Comparison of ENCODE assay signal across 14 cellular contexts in genomic region chr19:56294557-56294956, GRCh38. TPM values are rescaled to one million over a fixed set of nuclear protein-coding genes. Genes with fewer than 3 reads are reported as not detected.
DNase-seq lines count a peak whose midpoint lies in the region; ATAC-seq and TF ChIP-seq lines count a peak whose summit lies in the region.
"Had no signal": no experiment of that assay in that cellular context is flagged by ENCODE, and none has a peak within 500 bp of the region (broad histone marks: within the 10 kb centered on the region; RNA-seq: fewer than 3 reads in every experiment).

No MANE protein-coding gene starts in this region.

- no peak overlapping the region for H4K8ac ChIP-seq in trophoblast cell (ENCODE audit: low read depth, low read length)

- H4K91ac ChIP-seq in trophoblast cell (ENCODE audit: low read depth, low read length) = no peak overlapping the region

- no peak overlapping the region for H2BK5ac ChIP-seq in trophoblast cell (ENCODE audit: low read depth, low read length, poor library complexity)

- H3K79me1 ChIP-seq in trophoblast cell (ENCODE audit: low read length) = no peaks in the 10 kb centered on the region

- H3K27ac ChIP-seq in coronary artery (no peak overlapping the region), trophoblast cell (ENCODE audit: low read depth, low read length) (no peak overlapping the region)
- H3K27ac ChIP-seq: left lung, ovary had no signal

- peaks cover 2% of the 10 kb centered on the region for H3K9me3 ChIP-seq in trophoblast cell (ENCODE audit: insufficient read depth, low read depth, low read length)
- H3K9me3 ChIP-seq: Caco-2, left lung, ovary had no signal

- DNase-seq in LNCaP clone FGC (ENCODE audit: low read depth) = peak; percentile 35
- DNase-seq in NCI-H748 (lab: John Stamatoyannopoulos, UW; ENCODE audit: unreplicated experiment) = peak; percentile 98
- peak; percentile 74 to 77 for DNase-seq in dermis microvascular lymphatic vessel endothelial cell (ENCODE audit: low read depth in 2 of 2)
- peak; percentile 13 for DNase-seq in renal cortical epithelial cell (ENCODE audit: low read depth)
- no peak for DNase-seq in coronary artery (ENCODE audit: low spot score)
- DNase-seq in trophoblast cell = no peak
- DNase-seq: activated CD4-positive, alpha-beta T cell treated with anti-CD3 and anti-CD28 coated beads, Interleukin-2, amount 50 U/mL, for 4 hours; activated naive CD4-positive, alpha-beta T cell treated with anti-CD3 and anti-CD28 coated beads, Interleukin-2, amount 50 U/mL, for 16 hours; Caco-2; Karpas-422; left lung; ovary had no signal

- no peak for ATAC-seq in GM18520 (IDR thresholded peaks at IDR 0.05; ENCODE audit: unreplicated experiment)
- no peak for ATAC-seq in HG02973 (IDR thresholded peaks at IDR 0.05; ENCODE audit: unreplicated experiment)
- ATAC-seq: left lung had no signal

- no peaks in the 10 kb centered on the region for H3K79me2 ChIP-seq in trophoblast cell (ENCODE audit: control insufficient read depth, insufficient read depth, low read length, poor library complexity)

- H3K23ac ChIP-seq in trophoblast cell (ENCODE audit: low read length) = no peak overlapping the region

- peaks cover 0 to 10% of the 10 kb centered on the region in 2 experiments for H3K36me3 ChIP-seq in trophoblast cell (ENCODE audit: control insufficient read depth in 1 of 2, insufficient read depth in 2 of 2, low read length in 2 of 2)
- H3K36me3 ChIP-seq: ovary had no signal

- no peaks in the 10 kb centered on the region for H3K4me1 ChIP-seq in trophoblast cell (ENCODE audit: control insufficient read depth in 1 of 2, insufficient read depth in 2 of 2, low read length in 2 of 2)
- H3K4me1 ChIP-seq: Caco-2, left lung had no signal

- H2AFZ ChIP-seq in trophoblast cell (ENCODE audit: insufficient read depth, low read length, poor library complexity) = no peak overlapping the region

- H3K18ac ChIP-seq in trophoblast cell (ENCODE audit: low read length) = no peak overlapping the region

- no CpG with 5 or more reads among the region's 4 CpGs for WGBS in trophoblast cell (ENCODE audit: extremely low coverage, insufficient coverage, insufficient read length)

- no peak overlapping the region for H3K14ac ChIP-seq in trophoblast cell (ENCODE audit: low read length)

- H2BK12ac ChIP-seq in trophoblast cell (ENCODE audit: low read length) = no peak overlapping the region

- H2BK120ac ChIP-seq in trophoblast cell (ENCODE audit: insufficient read depth, low read length, poor library complexity) = no peak overlapping the region

- TF ChIP-seq CTCF in LNCaP clone FGC (IDR thresholded peaks at IDR 0.05; ENCODE audit: control insufficient read depth, extremely low read depth, insufficient read depth) (no peak), coronary artery (IDR thresholded peaks at IDR 0.05) (no peak)

- no peak overlapping the region for H3K4me2 ChIP-seq in trophoblast cell (ENCODE audit: low read length)

- H3K9ac ChIP-seq in trophoblast cell (ENCODE audit: low read length) = no peak overlapping the region

- no peak overlapping the region for H2AK5ac ChIP-seq in trophoblast cell (ENCODE audit: low read length)

- H4K12ac ChIP-seq in trophoblast cell (ENCODE audit: low read depth, low read length) = no peak overlapping the region

- no peak overlapping the region for H3K4ac ChIP-seq in trophoblast cell (ENCODE audit: low read depth, low read length)

- H3K4me3 ChIP-seq in LNCaP clone FGC (ENCODE audit: low read depth, low read length) (no peak overlapping the region), coronary artery (no peak overlapping the region), trophoblast cell (ENCODE audit: low read depth, low read length) (no peak overlapping the region)
- H3K4me3 ChIP-seq: left lung, ovary had no signal

- no peaks in the 10 kb centered on the region for H3K27me3 ChIP-seq in trophoblast cell (ENCODE audit: insufficient read depth, low read length)
- H3K27me3 ChIP-seq: left lung, ovary had no signal

RNA-seq across cellular contexts. Expression of gene ZSCAN5A, which starts 20.1 kb away (rescaled TPM):
- total RNA-seq in dermis microvascular lymphatic vessel endothelial cell = 6.9 and 8.2 TPM in 2 replicates
- 4.7 and 5.7 TPM in 2 replicates for total RNA-seq in renal cortical epithelial cell
- polyA plus RNA-seq in trophoblast cell (2013) = 6.4 and 6.9 TPM in 2 replicates

RNA-seq across cellular contexts. Expression of gene EDDM13, which starts 22.0 kb away (rescaled TPM):
- total RNA-seq in dermis microvascular lymphatic vessel endothelial cell (1.8 and 2.2 TPM in 2 replicates), renal cortical epithelial cell (not detected in 2 replicates)
- not detected in 2 replicates for polyA plus RNA-seq in trophoblast cell (2013)
- total RNA-seq: Caco-2, left lung, ovary had no signal

Comparison
In these comparisons a context has a peak if more than half of its experiments do, and no peak if none do; other contexts are left out.
1. DNase-seq: peak in LNCaP clone FGC (single experiment), NCI-H748 (single experiment), dermis microvascular lymphatic vessel endothelial cell (2 of 2) and renal cortical epithelial cell (single experiment); none in coronary artery (single experiment) and trophoblast cell (0 of 2).